1 cellular context compared by ENCODE assay signal in the genomic region with DNA sequence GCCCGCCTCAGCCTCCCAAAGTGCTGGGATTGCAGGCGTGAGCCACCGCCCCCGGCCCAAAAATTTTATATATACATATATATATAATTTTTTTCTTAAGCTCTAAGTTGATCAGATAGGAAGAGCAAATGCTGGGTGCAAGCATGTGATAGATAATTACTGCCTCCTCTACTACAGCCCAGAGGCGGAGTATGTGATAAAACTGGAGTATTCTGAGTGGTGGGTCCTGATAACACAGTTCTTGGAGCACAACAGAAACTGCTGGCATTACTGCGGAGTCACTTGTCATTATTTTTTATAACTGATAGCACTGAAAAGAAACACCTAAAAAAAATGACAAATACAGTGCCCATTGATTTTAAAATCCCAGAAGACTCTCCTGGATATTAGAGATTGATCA.
TF ChIP-seq lines count a peak whose summit lies in the region.

No MANE protein-coding gene starts in this region.

TF ChIP-seq in K562, 482 proteins besides CTCF, POLR2A, EP300 and RAD21 (continued from another document and continues in another):
- no peak for TF ChIP-seq THRB (CRISPR knock-in tag; conservative IDR thresholded peaks at IDR 0.05)
- TF ChIP-seq YY1 (IDR thresholded peaks at IDR 0.05; ENCODE audit: borderline replicate concordance in 1 of 3, control insufficient read depth in 1 of 3, extremely low read depth in 1 of 3, insufficient read depth in 3 of 3, insufficient read length in 1 of 3, insufficient replicate concordance in 2 of 3, low read depth in 1 of 3, low read length in 2 of 3): no peak
- peak; percentile 95 for TF ChIP-seq FOXM1 (IDR thresholded peaks at IDR 0.05; ENCODE audit: low read depth)
- no peak for TF ChIP-seq FOXM1 (CRISPR knock-in tag; IDR thresholded peaks at IDR 0.05; ENCODE audit: low read depth)
- peak; percentile 63; the same call in 1 of the 2 replicates for TF ChIP-seq KHSRP (IDR thresholded peaks at IDR 0.05)
- TF ChIP-seq KDM2B (CRISPR knock-in tag; IDR thresholded peaks at IDR 0.05): no peak
- TF ChIP-seq NFRKB (IDR thresholded peaks at IDR 0.05; ENCODE audit: low read depth): no peak
- TF ChIP-seq, protein P1, sequence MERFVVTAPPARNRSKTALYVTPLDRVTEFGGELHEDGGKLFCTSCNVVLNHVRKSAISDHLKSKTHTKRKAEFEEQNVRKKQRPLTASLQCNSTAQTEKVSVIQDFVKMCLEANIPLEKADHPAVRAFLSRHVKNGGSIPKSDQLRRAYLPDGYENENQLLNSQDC (CRISPR knock-in tag; IDR thresholded peaks at IDR 0.05): no peak
- TF ChIP-seq, protein P2, sequence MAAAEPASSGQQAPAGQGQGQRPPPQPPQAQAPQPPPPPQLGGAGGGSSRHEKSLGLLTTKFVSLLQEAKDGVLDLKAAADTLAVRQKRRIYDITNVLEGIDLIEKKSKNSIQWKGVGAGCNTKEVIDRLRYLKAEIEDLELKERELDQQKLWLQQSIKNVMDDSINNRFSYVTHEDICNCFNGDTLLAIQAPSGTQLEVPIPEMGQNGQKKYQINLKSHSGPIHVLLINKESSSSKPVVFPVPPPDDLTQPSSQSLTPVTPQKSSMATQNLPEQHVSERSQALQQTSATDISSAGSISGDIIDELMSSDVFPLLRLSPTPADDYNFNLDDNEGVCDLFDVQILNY (CRISPR knock-in tag; IDR thresholded peaks at IDR 0.05): no peak
- no peak for TF ChIP-seq ZBTB7A (IDR thresholded peaks at IDR 0.05; ENCODE audit: borderline replicate concordance, control insufficient read depth, low read depth, low read length)
- no peak for TF ChIP-seq GTF2F1 (IDR thresholded peaks at IDR 0.05; ENCODE audit: low read depth, low read length)
- no peak for TF ChIP-seq POLR2AphosphoS2 (IDR thresholded peaks at IDR 0.05; ENCODE audit: low read length)
- no peak for TF ChIP-seq ZC3H11A (IDR thresholded peaks at IDR 0.05; ENCODE audit: low read depth, low read length)
- TF ChIP-seq ZBTB11 (CRISPR knock-in tag; IDR thresholded peaks at IDR 0.05): peak in 1 of 3 experiments; percentile 73; a peak in 2 of 6 replicates
- TF ChIP-seq HMGN3 (IDR thresholded peaks at IDR 0.05; ENCODE audit: borderline replicate concordance, extremely low read depth, insufficient read length, low read depth, low read length): peak; percentile 84
- no peak for TF ChIP-seq ZNF668 (CRISPR knock-in tag; IDR thresholded peaks at IDR 0.05)
- TF ChIP-seq EZH2 (IDR thresholded peaks at IDR 0.05; ENCODE audit: borderline replicate concordance, low read depth, low read length): no peak
- TF ChIP-seq ZNF175 (CRISPR knock-in tag; IDR thresholded peaks at IDR 0.05; ENCODE audit: low read depth): 0 out of 2 replicates have a peak, but pooled peaks have one; percentile 60
- TF ChIP-seq, protein P3, sequence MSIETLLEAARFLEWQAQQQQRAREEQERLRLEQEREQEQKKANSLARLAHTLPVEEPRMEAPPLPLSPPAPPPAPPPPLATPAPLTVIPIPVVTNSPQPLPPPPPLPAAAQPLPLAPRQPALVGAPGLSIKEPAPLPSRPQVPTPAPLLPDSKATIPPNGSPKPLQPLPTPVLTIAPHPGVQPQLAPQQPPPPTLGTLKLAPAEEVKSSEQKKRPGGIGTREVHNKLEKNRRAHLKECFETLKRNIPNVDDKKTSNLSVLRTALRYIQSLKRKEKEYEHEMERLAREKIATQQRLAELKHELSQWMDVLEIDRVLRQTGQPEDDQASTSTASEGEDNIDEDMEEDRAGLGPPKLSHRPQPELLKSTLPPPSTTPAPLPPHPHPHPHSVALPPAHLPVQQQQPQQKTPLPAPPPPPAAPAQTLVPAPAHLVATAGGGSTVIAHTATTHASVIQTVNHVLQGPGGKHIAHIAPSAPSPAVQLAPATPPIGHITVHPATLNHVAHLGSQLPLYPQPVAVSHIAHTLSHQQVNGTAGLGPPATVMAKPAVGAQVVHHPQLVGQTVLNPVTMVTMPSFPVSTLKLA (conservative IDR thresholded peaks at IDR 0.05): peak; percentile 20 to 64; a peak in 2 of 4 replicates
- TF ChIP-seq, protein P4, sequence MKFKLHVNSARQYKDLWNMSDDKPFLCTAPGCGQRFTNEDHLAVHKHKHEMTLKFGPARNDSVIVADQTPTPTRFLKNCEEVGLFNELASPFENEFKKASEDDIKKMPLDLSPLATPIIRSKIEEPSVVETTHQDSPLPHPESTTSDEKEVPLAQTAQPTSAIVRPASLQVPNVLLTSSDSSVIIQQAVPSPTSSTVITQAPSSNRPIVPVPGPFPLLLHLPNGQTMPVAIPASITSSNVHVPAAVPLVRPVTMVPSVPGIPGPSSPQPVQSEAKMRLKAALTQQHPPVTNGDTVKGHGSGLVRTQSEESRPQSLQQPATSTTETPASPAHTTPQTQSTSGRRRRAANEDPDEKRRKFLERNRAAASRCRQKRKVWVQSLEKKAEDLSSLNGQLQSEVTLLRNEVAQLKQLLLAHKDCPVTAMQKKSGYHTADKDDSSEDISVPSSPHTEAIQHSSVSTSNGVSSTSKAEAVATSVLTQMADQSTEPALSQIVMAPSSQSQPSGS (CRISPR knock-in tag; IDR thresholded peaks at IDR 0.05): no peak
- TF ChIP-seq ZNF586 (CRISPR knock-in tag; conservative IDR thresholded peaks at IDR 0.05): no peak
- no peak for TF ChIP-seq CCAR2 (IDR thresholded peaks at IDR 0.05; ENCODE audit: low read depth, low read length)
- no peak for TF ChIP-seq RREB1 (CRISPR knock-in tag; IDR thresholded peaks at IDR 0.05)
- TF ChIP-seq PHF20 (IDR thresholded peaks at IDR 0.05; ENCODE audit: partially characterized antibody): no peak
- TF ChIP-seq ZNF324 (CRISPR knock-in tag; IDR thresholded peaks at IDR 0.05): no peak
- TF ChIP-seq, protein P5, sequence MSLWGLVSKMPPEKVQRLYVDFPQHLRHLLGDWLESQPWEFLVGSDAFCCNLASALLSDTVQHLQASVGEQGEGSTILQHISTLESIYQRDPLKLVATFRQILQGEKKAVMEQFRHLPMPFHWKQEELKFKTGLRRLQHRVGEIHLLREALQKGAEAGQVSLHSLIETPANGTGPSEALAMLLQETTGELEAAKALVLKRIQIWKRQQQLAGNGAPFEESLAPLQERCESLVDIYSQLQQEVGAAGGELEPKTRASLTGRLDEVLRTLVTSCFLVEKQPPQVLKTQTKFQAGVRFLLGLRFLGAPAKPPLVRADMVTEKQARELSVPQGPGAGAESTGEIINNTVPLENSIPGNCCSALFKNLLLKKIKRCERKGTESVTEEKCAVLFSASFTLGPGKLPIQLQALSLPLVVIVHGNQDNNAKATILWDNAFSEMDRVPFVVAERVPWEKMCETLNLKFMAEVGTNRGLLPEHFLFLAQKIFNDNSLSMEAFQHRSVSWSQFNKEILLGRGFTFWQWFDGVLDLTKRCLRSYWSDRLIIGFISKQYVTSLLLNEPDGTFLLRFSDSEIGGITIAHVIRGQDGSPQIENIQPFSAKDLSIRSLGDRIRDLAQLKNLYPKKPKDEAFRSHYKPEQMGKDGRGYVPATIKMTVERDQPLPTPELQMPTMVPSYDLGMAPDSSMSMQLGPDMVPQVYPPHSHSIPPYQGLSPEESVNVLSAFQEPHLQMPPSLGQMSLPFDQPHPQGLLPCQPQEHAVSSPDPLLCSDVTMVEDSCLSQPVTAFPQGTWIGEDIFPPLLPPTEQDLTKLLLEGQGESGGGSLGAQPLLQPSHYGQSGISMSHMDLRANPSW (CRISPR knock-in tag; IDR thresholded peaks at IDR 0.05): no peak
- TF ChIP-seq ZNF445 (CRISPR knock-in tag; IDR thresholded peaks at IDR 0.05; ENCODE audit: low read depth): peak; percentile 9; the same call in 1 of the 2 replicates
- TF ChIP-seq CREM (IDR thresholded peaks at IDR 0.05; ENCODE audit: low read depth): peak; percentile 72; the same call in 1 of the 2 replicates
- TF ChIP-seq CEBPB (tag; IDR thresholded peaks at IDR 0.05): no peak
- 0 out of 2 replicates have a peak, but pooled peaks have one; percentile 10 for TF ChIP-seq ZNF696 (CRISPR knock-in tag; conservative IDR thresholded peaks at IDR 0.05)
- TF ChIP-seq ZNF174 (CRISPR knock-in tag; IDR thresholded peaks at IDR 0.05): peak; percentile 77; the same call in 1 of the 2 replicates
- no peak for TF ChIP-seq SUPT5H (IDR thresholded peaks at IDR 0.05)
- TF ChIP-seq BCLAF1 (IDR thresholded peaks at IDR 0.05; ENCODE audit: borderline replicate concordance in 1 of 2, control insufficient read depth in 1 of 2, low read depth in 2 of 2, low read length in 1 of 2): no peak
